In genomic region chr16:60771138-60771537, GRCh38 we compare ENCODE assay signal across 17 cellular contexts.
"Had no signal": no experiment of that assay in that cellular context is flagged by ENCODE, and none has a peak within 500 bp of the region (broad histone marks: within the 10 kb centered on the region; RNA-seq: fewer than 3 reads in every experiment).

No MANE protein-coding gene starts in this region.

- H3K4me3 ChIP-seq: lower lobe of right lung, pancreas, right lobe of liver, stomach had no signal

- H3K27me3 Mint-ChIP-seq: activated naive CD8-positive, alpha-beta T cell; effector memory CD8-positive, alpha-beta T cell had no signal

- H3K27ac Mint-ChIP-seq: activated naive CD8-positive, alpha-beta T cell; activated T-helper 1 cell treated with anti-CD3 and anti-CD28 coated beads, Interleukin-12 subunit alpha, Interleukin-12 subunit beta, Interleukin-2, Interleukin-4 antibody, amounts not matched to agents 30 ng/mL and 10 ng/mL and 1 ng/mL, durations not matched to agents 14 hours and 24 hours and 36 hours; effector memory CD8-positive, alpha-beta T cell; natural killer cell; stimulated activated effector memory CD8-positive, alpha-beta T cell treated with anti-CD3 and anti-CD28 coated beads, Interleukin-12 subunit alpha, Interleukin-12 subunit beta, amount 100 ng/mL, for 72 hours had no signal

- H3K4me1 Mint-ChIP-seq: natural killer cell; stimulated activated effector memory CD8-positive, alpha-beta T cell treated with anti-CD3 and anti-CD28 coated beads, Interleukin-12 subunit alpha, Interleukin-12 subunit beta, amount 100 ng/mL, for 72 hours had no signal

- ATAC-seq: effector memory CD8-positive, alpha-beta T cell; lower lobe of right lung; natural killer cell; pancreas; right lobe of liver; stimulated activated effector memory CD8-positive, alpha-beta T cell treated with anti-CD3 and anti-CD28 coated beads, Interleukin-12 subunit alpha, Interleukin-12 subunit beta, amount 100 ng/mL, for 72 hours had no signal

- H3K36me3 Mint-ChIP-seq: activated naive CD8-positive, alpha-beta T cell; stimulated activated effector memory CD8-positive, alpha-beta T cell treated with anti-CD3 and anti-CD28 coated beads, Interleukin-12 subunit alpha, Interleukin-12 subunit beta, amount 100 ng/mL, for 72 hours had no signal

- DNase-seq: activated CD4-positive, alpha-beta T cell treated with anti-CD3 and anti-CD28 coated beads, Interleukin-2, amount 50 U/mL, for 48 hours; activated T-cell treated with anti-CD3 and anti-CD28 coated beads for 4 hours; effector memory CD8-positive, alpha-beta T cell; glutamatergic neuron; hippocampal formation; lower lobe of right lung; natural killer cell; pancreas; right lobe of liver; small intestine; stimulated activated CD4-positive, alpha-beta T cell treated with anti-CD3 and anti-CD28 coated beads, Interleukin-4, amount 100 ng/mL, for 24 hours; stomach; T-helper 2 cell; trophoblast cell had no signal

- H3K4me3 Mint-ChIP-seq: activated naive CD8-positive, alpha-beta T cell; activated T-helper 1 cell treated with anti-CD3 and anti-CD28 coated beads, Interleukin-12 subunit alpha, Interleukin-12 subunit beta, Interleukin-2, Interleukin-4 antibody, amounts not matched to agents 30 ng/mL and 10 ng/mL and 1 ng/mL, durations not matched to agents 14 hours and 24 hours and 36 hours; effector memory CD8-positive, alpha-beta T cell; natural killer cell; stimulated activated effector memory CD8-positive, alpha-beta T cell treated with anti-CD3 and anti-CD28 coated beads, Interleukin-12 subunit alpha, Interleukin-12 subunit beta, amount 100 ng/mL, for 72 hours had no signal
